Comparison of ENCODE assay signal across 24 cellular contexts in genomic region chr10:79166312-79166721, GRCh38.
A peak's percentile ranks its signal among the peaks of the same experiment; 100 is the strongest.
DNase-seq lines count a peak whose midpoint lies in the region; ATAC-seq and TF ChIP-seq lines count a peak whose summit lies in the region.
"Had no signal": no experiment of that assay in that cellular context is flagged by ENCODE, and none has a peak within 500 bp of the region (broad histone marks: within the 10 kb centered on the region; RNA-seq: fewer than 3 reads in every experiment).

No MANE protein-coding gene starts in this region.

- no peaks in the 10 kb centered on the region for H3K79me2 ChIP-seq in H9 (ENCODE audit: insufficient read depth, low read length)

- no peak overlapping the region for H2AK5ac ChIP-seq in H9 (ENCODE audit: insufficient read length, low read length)

- no peaks in the 10 kb centered on the region for H3K27me3 ChIP-seq in H9 (ENCODE audit: insufficient read depth, low read length)
- no peaks in the 10 kb centered on the region for H3K27me3 ChIP-seq in psoas muscle (ENCODE audit: insufficient read depth in 3 of 3, low read length in 2 of 3)
- no peaks in the 10 kb centered on the region for H3K27me3 ChIP-seq in HAP-1 (ENCODE audit: low read depth)
- H3K27me3 ChIP-seq: upper lobe of left lung had no signal

- H4K20me1 ChIP-seq in H9 (ENCODE audit: control insufficient read depth, insufficient read depth, insufficient read length), result no peaks in the 10 kb centered on the region

- no peaks in the 10 kb centered on the region for H3K9me3 Mint-ChIP-seq in H9
- no peaks in the 10 kb centered on the region for H3K9me3 Mint-ChIP-seq in WTC11
- H3K9me3 Mint-ChIP-seq in activated T-helper 2 cell treated with anti-CD3 and anti-CD28 coated beads, Interferon-gamma antibody, Interleukin-2, Interleukin-4, amounts not matched to agents 10 μg/mL and 5 μg/mL and 100 μg/mL, durations not matched to agents 14 hours and 24 hours and 36 hours, result no peaks in the 10 kb centered on the region
- H3K9me3 Mint-ChIP-seq: CD4-positive, CD25-positive, alpha-beta regulatory T cell; naive thymus-derived CD8-positive, alpha-beta T cell; stimulated activated naive CD8-positive, alpha-beta T cell treated with anti-CD3 and anti-CD28 coated beads, Interleukin-15, amount 100 ng/mL, for 72 hours; T-cell had no signal

- no peak overlapping the region for H3K9ac ChIP-seq in H9 (ENCODE audit: extremely low read depth, insufficient read length, low read length)
- H3K9ac ChIP-seq: parathyroid adenoma had no signal

- intact Hi-C loops in left cardiac atrium (cut with DNase I), result no loop called here
- intact Hi-C loops in psoas muscle (cut with DNase I), result no loop called here
- intact Hi-C loops in activated T-helper 2 cell treated with anti-CD3 and anti-CD28 coated beads, Interferon-gamma antibody, Interleukin-2, Interleukin-4, amounts not matched to agents 10 μg/mL and 5 μg/mL and 100 μg/mL, durations not matched to agents 14 hours and 24 hours and 36 hours (cut with micrococcal nuclease), result no loop called here

- H3K4me2 ChIP-seq in H9 (ENCODE audit: insufficient read depth, insufficient read length, low read length), result no peak overlapping the region

- H3K27ac Mint-ChIP-seq in H9 (no peak overlapping the region; a peak in 1 of 7 replicates), WTC11 (peak overlapping the region; percentile 91)
- H3K27ac Mint-ChIP-seq in activated T-helper 2 cell treated with anti-CD3 and anti-CD28 coated beads, Interferon-gamma antibody, Interleukin-2, Interleukin-4, amounts not matched to agents 10 μg/mL and 5 μg/mL and 100 μg/mL, durations not matched to agents 14 hours and 24 hours and 36 hours, result no peak overlapping the region
- H3K27ac Mint-ChIP-seq: T-cell had no signal

- H2BK20ac ChIP-seq in H9 (ENCODE audit: low read depth, low read length, poor library complexity, severe bottlenecking), result no peak overlapping the region

- in situ Hi-C loops in HAP-1 (cut with MboI; ENCODE audit: low sequenced_read_pairs), result no loop called here

- no peak overlapping the region for H4K5ac ChIP-seq in H9 (ENCODE audit: insufficient read length, low read depth, low read length)

- H3K9me3 ChIP-seq in H9 (ENCODE audit: control insufficient read depth, low read depth, low read length) (no peaks in the 10 kb centered on the region), psoas muscle (no peaks in the 10 kb centered on the region), HAP-1 (no peaks in the 10 kb centered on the region)
- H3K9me3 ChIP-seq: upper lobe of left lung had no signal

- ATAC-seq in WTC11 (no peak), left cardiac atrium (peak; percentile 49 to 56), psoas muscle (peak; percentile 76 to 88 (median 87))
- ATAC-seq: HCT116; naive thymus-derived CD8-positive, alpha-beta T cell; T-cell had no signal

- POLR2A ChIA-PET in WTC11 (lab: Charles Lee), result no interaction called here

- H3K14ac ChIP-seq in H9 (ENCODE audit: insufficient read depth, low read length), result peak overlapping the region; percentile 10; the same call in 1 of the 2 replicates

- WGBS in H9 (ENCODE audit: extremely low coverage, insufficient read length, low lambda C conversion rate), result no CpG with 5 or more reads among the region's 7 CpGs
- WGBS in psoas muscle, 3 donors, result 29 to 38% (median 34%) methylated on average over 7 of the region's 7 CpGs

- H3K27ac ChIP-seq in H9 (ENCODE audit: insufficient read length, low read depth, low read length), result no peak overlapping the region
- H3K27ac ChIP-seq in psoas muscle, result peak overlapping the region; percentile 86
- H3K27ac ChIP-seq: parathyroid adenoma had no signal

- H4K91ac ChIP-seq in H9 (ENCODE audit: insufficient read length, low read depth, low read length), result no peak overlapping the region

- no peak overlapping the region for H2AFZ ChIP-seq in H9 (ENCODE audit: low read length)
- H2AFZ ChIP-seq: parathyroid adenoma had no signal

- H3K4me3 Mint-ChIP-seq in H9 (no peak overlapping the region; a peak in 2 of 5 replicates), WTC11 (no peak overlapping the region)
- no peak overlapping the region for H3K4me3 Mint-ChIP-seq in activated T-helper 2 cell treated with anti-CD3 and anti-CD28 coated beads, Interferon-gamma antibody, Interleukin-2, Interleukin-4, amounts not matched to agents 10 μg/mL and 5 μg/mL and 100 μg/mL, durations not matched to agents 14 hours and 24 hours and 36 hours (ENCODE audit: low read depth)
- H3K4me3 Mint-ChIP-seq: CD4-positive, CD25-positive, alpha-beta regulatory T cell; naive thymus-derived CD8-positive, alpha-beta T cell; stimulated activated naive CD8-positive, alpha-beta T cell treated with anti-CD3 and anti-CD28 coated beads, Interleukin-15, amount 100 ng/mL, for 72 hours; T-cell had no signal

- H3K4me1 Mint-ChIP-seq in H9 (peaks cover 29 to 34% of the 10 kb centered on the region in 2 experiments), WTC11 (peaks cover 33% of the 10 kb centered on the region)
- H3K4me1 Mint-ChIP-seq in activated T-helper 2 cell treated with anti-CD3 and anti-CD28 coated beads, Interferon-gamma antibody, Interleukin-2, Interleukin-4, amounts not matched to agents 10 μg/mL and 5 μg/mL and 100 μg/mL, durations not matched to agents 14 hours and 24 hours and 36 hours (ENCODE audit: low read depth), result no peaks in the 10 kb centered on the region
- H3K4me1 Mint-ChIP-seq: stimulated activated naive CD8-positive, alpha-beta T cell treated with anti-CD3 and anti-CD28 coated beads, Interleukin-15, amount 100 ng/mL, for 72 hours; T-cell had no signal

- CTCF ChIA-PET in WTC11 (lab: Charles Lee), result interaction anchor here (2.2 kb wide), 1 partner anchor 29 kb away, joined by 7 read pairs; no protein-coding TSS in a partner anchor

- H2BK15ac ChIP-seq in H9 (ENCODE audit: low read depth, low read length), result no peak overlapping the region

- no peak overlapping the region for H3T11ph ChIP-seq in H9 (ENCODE audit: low read length)

- no peak for TF ChIP-seq CTCF in H9 (conservative IDR thresholded peaks at IDR 0.05)
- TF ChIP-seq CTCF in WTC11 (IDR thresholded peaks at IDR 0.05), result no peak
- no peak for TF ChIP-seq CTCF in psoas muscle (IDR thresholded peaks at IDR 0.05)

- H3K4ac ChIP-seq in H9 (ENCODE audit: low read depth, low read length), result no peak overlapping the region

- H3K18ac ChIP-seq in H9 (ENCODE audit: insufficient read length, low read depth, low read length), result no peak overlapping the region

- H3K27me3 Mint-ChIP-seq in H9 (ENCODE audit: low read depth) (no peaks in the 10 kb centered on the region), WTC11 (ENCODE audit: low read depth) (no peaks in the 10 kb centered on the region)
- no peaks in the 10 kb centered on the region for H3K27me3 Mint-ChIP-seq in activated T-helper 2 cell treated with anti-CD3 and anti-CD28 coated beads, Interferon-gamma antibody, Interleukin-2, Interleukin-4, amounts not matched to agents 10 μg/mL and 5 μg/mL and 100 μg/mL, durations not matched to agents 14 hours and 24 hours and 36 hours (ENCODE audit: low read depth)
- H3K27me3 Mint-ChIP-seq: CD4-positive, CD25-positive, alpha-beta regulatory T cell; naive thymus-derived CD8-positive, alpha-beta T cell; stimulated activated naive CD8-positive, alpha-beta T cell treated with anti-CD3 and anti-CD28 coated beads, Interleukin-15, amount 100 ng/mL, for 72 hours; T-cell had no signal

- peaks cover 0 to 27% of the 10 kb centered on the region in 2 donors for H3K36me3 ChIP-seq in psoas muscle (ENCODE audit: insufficient read depth in 1 of 2, low read depth in 1 of 2)
- H3K36me3 ChIP-seq in HAP-1 (replicated peaks), result no peaks in the 10 kb centered on the region

- H3K4me3 ChIP-seq in psoas muscle (peak overlapping the region; percentile 30), HAP-1 (no peak overlapping the region)
- H3K4me3 ChIP-seq: skin epidermis, upper lobe of left lung had no signal

- no peak overlapping the region for H3K23ac ChIP-seq in H9 (ENCODE audit: insufficient read length, low read depth, low read length)

- H3K23me2 ChIP-seq in H9 (ENCODE audit: insufficient read length, low read depth, low read length, poor library complexity, severe bottlenecking), result no peaks in the 10 kb centered on the region

- no peak overlapping the region for H4K8ac ChIP-seq in H9 (replicated peaks; ENCODE audit: insufficient read length, low read depth, low read length)

- DNase-seq in H9 (no peak), WTC11 (ENCODE audit: low spot score) (no peak), left cardiac atrium (no peak), psoas muscle (peak in 1 of 2 donors; percentile 73), HAP-1 (ENCODE audit: low spot score in 2 of 2) (no peak), NOMO-1 treated with dmso at 0.1 percent for 144 hours (lab: John Stamatoyannopoulos, UW; ENCODE audit: unreplicated experiment) (no peak)
- no peak for DNase-seq in activated CD4-positive, alpha-beta T cell treated with anti-CD3 and anti-CD28 coated beads, Interleukin-2, amount 50 U/mL, for 4 hours
- DNase-seq in activated T-helper 2 cell treated with anti-CD3 and anti-CD28 coated beads, Interferon-gamma antibody, Interleukin-2, Interleukin-4, amounts not matched to agents 10 μg/mL and 5 μg/mL and 100 μg/mL, durations not matched to agents 14 hours and 24 hours and 36 hours (ENCODE audit: low spot score), result no peak
- DNase-seq: activated CD4-positive, alpha-beta T cell treated with anti-CD3 and anti-CD28 coated beads, Interleukin-2, amount 50 U/mL, for 1 hour; activated CD8-positive, alpha-beta memory T cell treated with anti-CD3 and anti-CD28 coated beads, Interleukin-2, amount 50 U/mL, for 4 hours; activated effector memory CD4-positive, alpha-beta T cell treated with anti-CD3 and anti-CD28 coated beads, Interleukin-2, amount 50 U/mL, for 16 hours; CD4-positive, CD25-positive, alpha-beta regulatory T cell; central memory CD4-positive, alpha-beta T cell; DND-41; islet precursor cell; naive thymus-derived CD8-positive, alpha-beta T cell; NCI-H1105; NCI-H510A treated with DMSO at 0.1 percent for 48 hours; stimulated activated naive CD8-positive, alpha-beta T cell treated with anti-CD3 and anti-CD28 coated beads, Interleukin-15, amount 100 ng/mL, for 72 hours; T-cell had no signal

- H3K79me1 ChIP-seq in H9 (ENCODE audit: insufficient read depth, low read depth, low read length, poor library complexity, severe bottlenecking), result no peaks in the 10 kb centered on the region

- no peak overlapping the region for H3K56ac ChIP-seq in H9 (ENCODE audit: insufficient read length, low read depth, low read length)

- H2BK5ac ChIP-seq in H9 (ENCODE audit: insufficient read length, low read length), result no peak overlapping the region

- H2BK120ac ChIP-seq in H9 (ENCODE audit: low read depth, low read length, poor library complexity, severe bottlenecking), result no peak overlapping the region

- peaks cover 3% of the 10 kb centered on the region; the same call in 1 of the 2 replicates for H3K4me1 ChIP-seq in H9 (ENCODE audit: insufficient read depth, low read length)
- H3K4me1 ChIP-seq in psoas muscle, result peaks cover 58% of the 10 kb centered on the region
- no peaks in the 10 kb centered on the region for H3K4me1 ChIP-seq in HAP-1

- H3K36me3 Mint-ChIP-seq in H9 (ENCODE audit: insufficient read depth in 1 of 3, low read depth in 3 of 3) (peaks cover 2 to 14% (median 4%) of the 10 kb centered on the region in 3 experiments; a peak in 4 of 7 replicates), WTC11 (no peaks in the 10 kb centered on the region)
- H3K36me3 Mint-ChIP-seq in activated T-helper 2 cell treated with anti-CD3 and anti-CD28 coated beads, Interferon-gamma antibody, Interleukin-2, Interleukin-4, amounts not matched to agents 10 μg/mL and 5 μg/mL and 100 μg/mL, durations not matched to agents 14 hours and 24 hours and 36 hours (ENCODE audit: low read depth), result no peaks in the 10 kb centered on the region

- H2BK12ac ChIP-seq in H9 (ENCODE audit: insufficient read length, low read depth, low read length), result no peak overlapping the region
